14 cellular contexts compared by ENCODE assay signal in genomic region chr21:34812510-34813265, GRCh38.
DNase-seq lines count a peak whose midpoint lies in the region; ATAC-seq and TF ChIP-seq lines count a peak whose summit lies in the region.
"Had no signal": no experiment of that assay in that cellular context is flagged by ENCODE, and none has a peak within 500 bp of the region (broad histone marks: within the 10 kb centered on the region; RNA-seq: fewer than 3 reads in every experiment).

No MANE protein-coding gene starts in this region.

- peaks cover 100% of the 10 kb centered on the region for H3K36me3 Mint-ChIP-seq in activated T-cell treated with anti-CD3 and anti-CD28 coated beads, Interleukin-2, amount 50 U/mL, for 24 hours (ENCODE audit: low read depth)
- H3K36me3 Mint-ChIP-seq in activated T-cell treated with anti-CD3 and anti-CD28 coated beads, Interleukin-2, amount 50 U/mL, for 72 hours (ENCODE audit: insufficient read depth in 2 of 2) = peaks cover 10 to 29% of the 10 kb centered on the region in 2 donors
- peaks cover 47% of the 10 kb centered on the region for H3K36me3 Mint-ChIP-seq in activated naive CD4-positive, alpha-beta T cell treated with anti-CD3 and anti-CD28 coated beads, Interleukin-2, amount 10 ng/mL, durations not matched to agents 7 days and 5 days

- no peaks in the 10 kb centered on the region for H3K9me3 Mint-ChIP-seq in activated T-cell treated with anti-CD3 and anti-CD28 coated beads, Interleukin-2, amount 50 U/mL, for 24 hours
- no peaks in the 10 kb centered on the region for H3K9me3 Mint-ChIP-seq in activated T-cell treated with anti-CD3 and anti-CD28 coated beads, Interleukin-2, amount 50 U/mL, for 72 hours
- no peaks in the 10 kb centered on the region for H3K9me3 Mint-ChIP-seq in activated naive CD4-positive, alpha-beta T cell treated with anti-CD3 and anti-CD28 coated beads, Interleukin-2, amount 10 ng/mL, durations not matched to agents 7 days and 5 days
- H3K9me3 Mint-ChIP-seq: endodermal cell, memory B cell had no signal

- ATAC-seq in activated T-cell treated with anti-CD3 and anti-CD28 coated beads, Interleukin-2, amount 50 U/mL, for 72 hours (replicated peaks in 1 of 2) = no peak
- ATAC-seq in GM21526 (IDR thresholded peaks at IDR 0.05; ENCODE audit: low FRiP score, unreplicated experiment) (no peak), HG03196 (IDR thresholded peaks at IDR 0.05; ENCODE audit: unreplicated experiment) (no peak)

- H3K27ac Mint-ChIP-seq in activated T-cell treated with anti-CD3 and anti-CD28 coated beads, Interleukin-2, amount 50 U/mL, for 24 hours = peak overlapping the region; percentile 56
- no peak overlapping the region for H3K27ac Mint-ChIP-seq in activated T-cell treated with anti-CD3 and anti-CD28 coated beads, Interleukin-2, amount 50 U/mL, for 72 hours
- H3K27ac Mint-ChIP-seq in activated naive CD4-positive, alpha-beta T cell treated with anti-CD3 and anti-CD28 coated beads, Interleukin-2, amount 10 ng/mL, durations not matched to agents 7 days and 5 days = no peak overlapping the region
- H3K27ac Mint-ChIP-seq: B cell, endodermal cell, memory B cell had no signal

- peaks cover 82% of the 10 kb centered on the region for H3K4me1 Mint-ChIP-seq in activated T-cell treated with anti-CD3 and anti-CD28 coated beads, Interleukin-2, amount 50 U/mL, for 24 hours (ENCODE audit: low read depth)
- peaks cover 86% of the 10 kb centered on the region for H3K4me1 Mint-ChIP-seq in activated T-cell treated with anti-CD3 and anti-CD28 coated beads, Interleukin-2, amount 50 U/mL, for 72 hours (ENCODE audit: low read depth)
- H3K4me1 Mint-ChIP-seq in activated naive CD4-positive, alpha-beta T cell treated with anti-CD3 and anti-CD28 coated beads, Interleukin-2, amount 10 ng/mL, durations not matched to agents 7 days and 5 days = peaks cover 47% of the 10 kb centered on the region
- H3K4me1 Mint-ChIP-seq: endodermal cell had no signal

- no peak overlapping the region for H3K4me3 Mint-ChIP-seq in activated T-cell treated with anti-CD3 and anti-CD28 coated beads, Interleukin-2, amount 50 U/mL, for 24 hours
- H3K4me3 Mint-ChIP-seq in activated T-cell treated with anti-CD3 and anti-CD28 coated beads, Interleukin-2, amount 50 U/mL, for 72 hours = no peak overlapping the region
- no peak overlapping the region for H3K4me3 Mint-ChIP-seq in activated naive CD4-positive, alpha-beta T cell treated with anti-CD3 and anti-CD28 coated beads, Interleukin-2, amount 10 ng/mL, durations not matched to agents 7 days and 5 days
- H3K4me3 Mint-ChIP-seq: B cell, endodermal cell, memory B cell had no signal

- DNase-seq in activated T-cell treated with anti-CD3 and anti-CD28 coated beads, Interleukin-2, amount 50 U/mL, for 24 hours = no peak
- DNase-seq in activated T-cell treated with anti-CD3 and anti-CD28 coated beads, Interleukin-2, amount 50 U/mL, for 72 hours = no peak
- DNase-seq in RWPE1 (ENCODE audit: low spot score) (no peak), fibroblast of pulmonary artery (ENCODE audit: low read depth) (peak; percentile 60), CD1c-positive myeloid dendritic cell (ENCODE audit: extremely low spot score) (no peak)
- no peak for DNase-seq in activated naive CD4-positive, alpha-beta T cell treated with anti-CD3 and anti-CD28 coated beads, Interleukin-2, amount 10 ng/mL, durations not matched to agents 7 days and 5 days
- DNase-seq: endodermal cell, MM.1S, transverse colon had no signal

- no peaks in the 10 kb centered on the region for H3K27me3 Mint-ChIP-seq in activated T-cell treated with anti-CD3 and anti-CD28 coated beads, Interleukin-2, amount 50 U/mL, for 24 hours
- no peaks in the 10 kb centered on the region for H3K27me3 Mint-ChIP-seq in activated T-cell treated with anti-CD3 and anti-CD28 coated beads, Interleukin-2, amount 50 U/mL, for 72 hours (ENCODE audit: low read depth)
- no peaks in the 10 kb centered on the region for H3K27me3 Mint-ChIP-seq in activated naive CD4-positive, alpha-beta T cell treated with anti-CD3 and anti-CD28 coated beads, Interleukin-2, amount 10 ng/mL, durations not matched to agents 7 days and 5 days
- H3K27me3 Mint-ChIP-seq: B cell, memory B cell had no signal

- no peak overlapping the region for H3K4me3 ChIP-seq in fibroblast of pulmonary artery (replicated peaks; ENCODE audit: low read depth, low read length)
- H3K4me3 ChIP-seq: SK-N-MC, transverse colon had no signal

- POLR2A ChIA-PET in RWPE1 (lab: Yijun Ruan, JAX; ENCODE audit: low non-redundant PET) = interaction anchor here (1.0 kb wide), 1 partner anchor 10 kb away, joined by 3 read pairs; no protein-coding TSS in a partner anchor

- TF ChIP-seq CTCF in RWPE1 (conservative IDR thresholded peaks at IDR 0.05; ENCODE audit: low read depth) (no peak), fibroblast of pulmonary artery (IDR thresholded peaks at IDR 0.05; ENCODE audit: low read length, missing control alignments) (no peak)

- CTCF ChIA-PET in RWPE1 (lab: Yijun Ruan, JAX) = interaction anchor here (0.6 to 1.2 kb wide), 3 partner anchors 26 to 1946 kb away, joined by 3 to 4 read pairs (median 4); no protein-coding TSS in a partner anchor
- CTCF ChIA-PET in activated naive CD4-positive, alpha-beta T cell treated with anti-CD3 and anti-CD28 coated beads, Interleukin-2, amount 10 ng/mL, durations not matched to agents 7 days and 5 days (lab: Charles Lee) = interaction anchor here (0.7 kb wide), 1 partner anchor 1817 kb away, joined by 3 read pairs; no protein-coding TSS in a partner anchor

- peak overlapping the region; percentile 99 for H3K27ac ChIP-seq in RWPE1
- H3K27ac ChIP-seq: SK-N-MC had no signal
